ENCODE assay signal across 11 cellular contexts in the genomic region with DNA sequence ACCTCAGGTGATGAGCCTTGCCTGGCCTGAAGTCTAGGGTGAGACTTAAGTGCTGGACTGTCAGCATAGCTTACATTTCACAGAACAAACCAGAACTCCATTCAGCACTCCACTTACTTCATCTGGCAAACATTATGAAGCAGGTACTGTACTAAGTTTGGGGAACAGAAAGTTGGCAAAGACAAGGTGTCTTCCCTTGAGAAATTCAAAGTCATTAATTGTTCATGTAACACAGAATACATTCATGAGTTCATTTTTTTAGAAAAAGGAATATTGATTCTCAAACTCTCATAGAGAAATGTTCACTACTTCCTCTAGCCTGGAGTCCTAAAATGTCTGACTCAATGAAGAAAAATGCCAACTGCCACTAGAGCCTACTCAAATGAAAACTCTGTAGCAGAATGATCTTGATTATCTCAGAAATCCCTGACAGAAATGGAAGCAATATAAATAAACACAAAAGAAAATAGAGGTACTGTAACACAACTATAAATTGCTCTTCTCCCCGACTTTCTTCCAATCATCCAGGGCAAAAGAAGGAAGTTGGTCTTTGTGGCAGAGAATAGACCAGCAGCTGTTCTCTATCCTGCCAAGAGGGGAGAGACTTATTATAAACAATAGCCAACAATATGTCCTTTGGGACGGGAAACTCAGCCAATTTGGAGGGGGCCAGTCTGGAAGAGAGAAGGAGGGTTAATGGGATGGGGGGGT.
A peak's percentile ranks its signal among the peaks of the same experiment; 100 is the strongest.
DNase-seq lines count a peak whose midpoint lies in the region; ATAC-seq and TF ChIP-seq lines count a peak whose summit lies in the region.
"Had no signal": no experiment of that assay in that cellular context is flagged by ENCODE, and none has a peak within 500 bp of the region (broad histone marks: within the 10 kb centered on the region; RNA-seq: fewer than 3 reads in every experiment).

No MANE protein-coding gene starts in this region.

- H3K4me3 ChIP-seq in AG10803 (ENCODE audit: low read length), result no peak overlapping the region

- TF ChIP-seq CTCF in AG10803 (conservative IDR thresholded peaks at IDR 0.05; ENCODE audit: low read length) (no peak), GM13976 (IDR thresholded peaks at IDR 0.05; ENCODE audit: borderline replicate concordance, control extremely low read depth, extremely low read depth, insufficient read depth, missing control alignments) (no peak)

- in situ Hi-C loops in GM13976 (cut with MboI; ENCODE audit: low sequenced_read_pairs, unreplicated experiment), result no loop called here

- peak; percentile 34 for ATAC-seq in GM18907 (IDR thresholded peaks at IDR 0.05; ENCODE audit: unreplicated experiment)

- peak; percentile 51 for DNase-seq in AG10803 (ENCODE audit: low read depth)
- peak; percentile 84 for DNase-seq in NCI-H446 treated with DMSO at 0.1 percent for 48 hours (lab: John Stamatoyannopoulos, UW)
- DNase-seq in fibroblast of peridontal ligament (ENCODE audit: extremely low read depth), result peak; percentile 69
- DNase-seq in activated effector memory CD4-positive, alpha-beta T cell treated with anti-CD3 and anti-CD28 coated beads, Interleukin-2, amount 50 U/mL, for 16 hours, result no peak
- DNase-seq in GM13976 (ENCODE audit: low spot score), result no peak
- DNase-seq in mucosa of gallbladder (ENCODE audit: low spot score), result no peak
- DNase-seq in central memory CD4-positive, alpha-beta T cell, result no peak
- DNase-seq: cerebellar nuclear complex, NCI-H1105, T-helper 9 cell had no signal

Comparison
In these comparisons a context has a peak if more than half of its experiments do, and no peak if none do; other contexts are left out.
1. DNase-seq: peak in AG10803 (single experiment), NCI-H446 treated with DMSO at 0.1 percent for 48 hours (single experiment) and fibroblast of peridontal ligament (single experiment); none in activated effector memory CD4-positive, alpha-beta T cell treated with anti-CD3 and anti-CD28 coated beads, Interleukin-2, amount 50 U/mL, for 16 hours (single experiment), GM13976 (single experiment), mucosa of gallbladder (single experiment) and central memory CD4-positive, alpha-beta T cell (single experiment).